31 cellular contexts compared by ENCODE assay signal in genomic region chr6:129675669-129676472, GRCh38.
"Had no signal": no experiment of that assay in that cellular context is flagged by ENCODE, and none has a peak within 500 bp of the region (broad histone marks: within the 10 kb centered on the region; RNA-seq: fewer than 3 reads in every experiment).

No MANE protein-coding gene starts in this region.

- ATAC-seq: activated CD8-positive, alpha-beta memory T cell treated with anti-CD3 and anti-CD28 coated beads, Interleukin-2, amount 10 ng/mL, durations not matched to agents 7 days and 5 days; activated CD8-positive, alpha-beta T cell treated with anti-CD3 and anti-CD28 coated beads, Interleukin-2, amount 10 ng/mL, durations not matched to agents 7 days and 5 days; activated naive CD8-positive, alpha-beta T cell treated with anti-CD3 and anti-CD28 coated beads, Interleukin-2, amount 50 U/mL, for 24 hours; body of pancreas; gastrocnemius medialis; sciatic nerve; stimulated activated memory B cell treated with anti-CD40 and anti-IgM and Interleukin-4, amounts not matched to agents 10 μg/mL and 1 μg/mL and 100 μg/mL, for 72 hours; WTC11 had no signal

- H3K9me3 ChIP-seq: body of pancreas, gastrocnemius medialis, left ventricle myocardium inferior, neutrophil, ovary, prostate gland, stomach, thyroid gland, upper lobe of left lung, vagina had no signal

- H3K36me3 Mint-ChIP-seq: activated naive CD4-positive, alpha-beta T cell treated with anti-CD3 and anti-CD28 coated beads, Interleukin-2, amount 50 U/mL, for 24 hours; naive B cell; stimulated activated memory B cell treated with anti-CD40 and anti-IgM and Interleukin-4, amounts not matched to agents 10 μg/mL and 1 μg/mL and 100 μg/mL, for 72 hours; WTC11 had no signal

- H3K27me3 Mint-ChIP-seq: activated CD8-positive, alpha-beta memory T cell treated with anti-CD3 and anti-CD28 coated beads, Interleukin-2, amount 10 ng/mL, durations not matched to agents 7 days and 5 days; activated naive CD4-positive, alpha-beta T cell treated with anti-CD3 and anti-CD28 coated beads, Interleukin-2, amount 50 U/mL, for 24 hours; activated naive CD8-positive, alpha-beta T cell treated with anti-CD3 and anti-CD28 coated beads, Interleukin-2, amount 50 U/mL, for 24 hours; naive B cell; stimulated activated memory B cell treated with anti-CD40 and anti-IgM and Interleukin-4, amounts not matched to agents 10 μg/mL and 1 μg/mL and 100 μg/mL, for 72 hours had no signal

- H3K4me3 Mint-ChIP-seq: activated CD8-positive, alpha-beta memory T cell treated with anti-CD3 and anti-CD28 coated beads, Interleukin-2, amount 10 ng/mL, durations not matched to agents 7 days and 5 days; activated CD8-positive, alpha-beta T cell treated with anti-CD3 and anti-CD28 coated beads, Interleukin-2, amount 10 ng/mL, durations not matched to agents 7 days and 5 days; activated naive CD4-positive, alpha-beta T cell treated with anti-CD3 and anti-CD28 coated beads, Interleukin-2, amount 50 U/mL, for 24 hours; activated naive CD8-positive, alpha-beta T cell treated with anti-CD3 and anti-CD28 coated beads, Interleukin-2, amount 50 U/mL, for 24 hours; naive B cell; nephron progenitor cell; stimulated activated memory B cell treated with anti-CD40 and anti-IgM and Interleukin-4, amounts not matched to agents 10 μg/mL and 1 μg/mL and 100 μg/mL, for 72 hours; WTC11 had no signal

- H3K9me3 Mint-ChIP-seq: activated naive CD4-positive, alpha-beta T cell treated with anti-CD3 and anti-CD28 coated beads, Interleukin-2, amount 50 U/mL, for 24 hours; activated naive CD8-positive, alpha-beta T cell treated with anti-CD3 and anti-CD28 coated beads, Interleukin-2, amount 50 U/mL, for 24 hours; activated T-helper 2 cell treated with anti-CD3 and anti-CD28 coated beads, Interferon-gamma antibody, Interleukin-2, Interleukin-4, amounts not matched to agents 10 μg/mL and 5 μg/mL and 100 μg/mL, durations not matched to agents 14 hours and 24 hours and 36 hours; naive B cell; nephron progenitor cell; stimulated activated memory B cell treated with anti-CD40 and anti-IgM and Interleukin-4, amounts not matched to agents 10 μg/mL and 1 μg/mL and 100 μg/mL, for 72 hours; WTC11 had no signal

- H3K4me3 ChIP-seq: body of pancreas, gastrocnemius medialis, left ventricle myocardium inferior, lung, ovary, prostate gland, stomach, thyroid gland, upper lobe of left lung, vagina had no signal

- H3K4me1 ChIP-seq: prostate gland had no signal

- H3K36me3 ChIP-seq: gastrocnemius medialis, left ventricle myocardium inferior, neutrophil, ovary, prostate gland, stomach, thyroid gland, upper lobe of left lung, vagina had no signal

- DNase-seq: activated CD4-positive, alpha-beta T cell treated with anti-CD3 and anti-CD28 coated beads for 1 hour; activated CD8-positive, alpha-beta memory T cell treated with anti-CD3 and anti-CD28 coated beads, Interleukin-2, amount 10 ng/mL, durations not matched to agents 7 days and 5 days; activated CD8-positive, alpha-beta T cell treated with anti-CD3 and anti-CD28 coated beads, Interleukin-2, amount 10 ng/mL, durations not matched to agents 7 days and 5 days; activated naive CD8-positive, alpha-beta T cell treated with anti-CD3 and anti-CD28 coated beads, Interleukin-2, amount 50 U/mL, for 24 hours; activated T-cell treated with anti-CD3 and anti-CD28 coated beads, Interleukin-2, amount 50 U/mL, for 48 hours; body of pancreas; effector CD8-positive, alpha-beta T cell; gastrocnemius medialis; glutamatergic neuron; islet precursor cell; left ventricle myocardium inferior; naive B cell; nephron progenitor cell; ovary; retina; small intestine; stimulated activated CD4-positive, alpha-beta T cell treated with anti-CD3 and anti-CD28 coated beads, Interleukin-4, amount 100 ng/mL, for 4 hours; stimulated activated CD8-positive, alpha-beta memory T cell treated with anti-CD3 and anti-CD28 coated beads, Interleukin-4, amount 100 ng/mL, for 48 hours; stomach; T1000; upper lobe of left lung had no signal

- H3K27me3 ChIP-seq: body of pancreas, gastrocnemius medialis, neutrophil, ovary, stomach, thyroid gland, upper lobe of left lung, vagina had no signal

- H3K27ac ChIP-seq: gastrocnemius medialis, left ventricle myocardium inferior, neutrophil, ovary, prostate gland, stomach, vagina had no signal

- H3K27ac Mint-ChIP-seq: activated CD8-positive, alpha-beta memory T cell treated with anti-CD3 and anti-CD28 coated beads, Interleukin-2, amount 10 ng/mL, durations not matched to agents 7 days and 5 days; activated CD8-positive, alpha-beta T cell treated with anti-CD3 and anti-CD28 coated beads, Interleukin-2, amount 10 ng/mL, durations not matched to agents 7 days and 5 days; activated naive CD8-positive, alpha-beta T cell treated with anti-CD3 and anti-CD28 coated beads, Interleukin-2, amount 50 U/mL, for 24 hours; activated T-helper 2 cell treated with anti-CD3 and anti-CD28 coated beads, Interferon-gamma antibody, Interleukin-2, Interleukin-4, amounts not matched to agents 10 μg/mL and 5 μg/mL and 100 μg/mL, durations not matched to agents 14 hours and 24 hours and 36 hours; naive B cell; nephron progenitor cell; WTC11 had no signal

- H3K4me1 Mint-ChIP-seq: nephron progenitor cell had no signal
